Comparison of ENCODE assay signal across 8 cellular contexts in genomic region chr6:44263357-44264100, GRCh38. TPM values are rescaled to one million over a fixed set of nuclear protein-coding genes. Genes with fewer than 3 reads are reported as not detected.
DNase-seq lines count a peak whose midpoint lies in the region; ATAC-seq and TF ChIP-seq lines count a peak whose summit lies in the region.

No MANE protein-coding gene starts in this region.

- H3K4me1 ChIP-seq in GM23338 (ENCODE audit: insufficient read depth): peaks cover 21% of the 10 kb centered on the region

- DNase-seq in Ammon's horn (ENCODE audit: low spot score) (peak; percentile 50), GM23338 (ENCODE audit: low spot score) (peak; percentile 49), DMS79 treated with DMSO at 0.1 percent for 48 hours (lab: John Stamatoyannopoulos, UW) (no peak), OCI-M2 (lab: John Stamatoyannopoulos, UW; ENCODE audit: unreplicated experiment) (no peak)
- peak; percentile 45 for DNase-seq in activated CD4-positive, alpha-beta memory T cell treated with anti-CD3 and anti-CD28 coated beads, Interleukin-2, amount 10 ng/mL, durations not matched to agents 7 days and 5 days
- peak in 1 of 2 donors; percentile 76 for DNase-seq in stimulated activated effector memory CD8-positive, alpha-beta T cell treated with anti-CD3 and anti-CD28 coated beads, Interleukin-12 subunit alpha, Interleukin-12 subunit beta, amount 100 ng/mL, for 72 hours (ENCODE audit: low spot score in 2 of 2)

- H3K27ac ChIP-seq in GM23338 (ENCODE audit: low read depth): no peak overlapping the region

- peaks cover 6% of the 10 kb centered on the region; the same call in 1 of the 2 replicates for H4K20me1 ChIP-seq in GM23338 (replicated peaks; ENCODE audit: insufficient read depth)

- CTCF ChIA-PET in activated CD4-positive, alpha-beta memory T cell treated with anti-CD3 and anti-CD28 coated beads, Interleukin-2, amount 10 ng/mL, durations not matched to agents 7 days and 5 days (lab: Charles Lee): interaction anchor here (1.1 to 2.1 kb wide), 5 partner anchors 8 to 72 kb away, joined by 3 to 9 read pairs (median 6); partner anchors contain the start of gene AARS2

- H3K9me3 Mint-ChIP-seq in GM23338: no peaks in the 10 kb centered on the region
- H3K9me3 Mint-ChIP-seq in activated CD4-positive, alpha-beta memory T cell treated with anti-CD3 and anti-CD28 coated beads, Interleukin-2, amount 10 ng/mL, durations not matched to agents 7 days and 5 days: no peaks in the 10 kb centered on the region
- no peaks in the 10 kb centered on the region for H3K9me3 Mint-ChIP-seq in stimulated activated effector memory CD8-positive, alpha-beta T cell treated with anti-CD3 and anti-CD28 coated beads, Interleukin-12 subunit alpha, Interleukin-12 subunit beta, amount 100 ng/mL, for 72 hours

- peaks cover 16% of the 10 kb centered on the region for H3K36me3 Mint-ChIP-seq in GM23338 (ENCODE audit: low read depth)
- H3K36me3 Mint-ChIP-seq in activated CD4-positive, alpha-beta memory T cell treated with anti-CD3 and anti-CD28 coated beads, Interleukin-2, amount 10 ng/mL, durations not matched to agents 7 days and 5 days (ENCODE audit: low read depth): peaks cover 38% of the 10 kb centered on the region
- peaks cover 68% of the 10 kb centered on the region for H3K36me3 Mint-ChIP-seq in stimulated activated effector memory CD8-positive, alpha-beta T cell treated with anti-CD3 and anti-CD28 coated beads, Interleukin-12 subunit alpha, Interleukin-12 subunit beta, amount 100 ng/mL, for 72 hours

- peak overlapping the region; percentile 98 for H3K4me2 ChIP-seq in GM23338

- peak overlapping the region; percentile 86 for H3K4me3 Mint-ChIP-seq in GM23338
- peak overlapping the region; percentile 97 for H3K4me3 Mint-ChIP-seq in activated CD4-positive, alpha-beta memory T cell treated with anti-CD3 and anti-CD28 coated beads, Interleukin-2, amount 10 ng/mL, durations not matched to agents 7 days and 5 days
- peak overlapping the region; percentile 98 for H3K4me3 Mint-ChIP-seq in stimulated activated effector memory CD8-positive, alpha-beta T cell treated with anti-CD3 and anti-CD28 coated beads, Interleukin-12 subunit alpha, Interleukin-12 subunit beta, amount 100 ng/mL, for 72 hours

- peaks cover 40% of the 10 kb centered on the region for H3K4me1 Mint-ChIP-seq in GM23338
- peaks cover 46% of the 10 kb centered on the region for H3K4me1 Mint-ChIP-seq in activated CD4-positive, alpha-beta memory T cell treated with anti-CD3 and anti-CD28 coated beads, Interleukin-2, amount 10 ng/mL, durations not matched to agents 7 days and 5 days
- peaks cover 63% of the 10 kb centered on the region for H3K4me1 Mint-ChIP-seq in stimulated activated effector memory CD8-positive, alpha-beta T cell treated with anti-CD3 and anti-CD28 coated beads, Interleukin-12 subunit alpha, Interleukin-12 subunit beta, amount 100 ng/mL, for 72 hours

- no peaks in the 10 kb centered on the region for H3K9me2 ChIP-seq in GM23338 (ENCODE audit: insufficient read depth)

- no peak overlapping the region for H2AFZ ChIP-seq in GM23338

- TF ChIP-seq CTCF in GM23338 (conservative IDR thresholded peaks at IDR 0.05; ENCODE audit: low read depth in 2 of 2): no peak

- peaks cover 26% of the 10 kb centered on the region for H3K27me3 Mint-ChIP-seq in GM23338 (ENCODE audit: insufficient read depth, low read depth, poor library complexity)
- H3K27me3 Mint-ChIP-seq in activated CD4-positive, alpha-beta memory T cell treated with anti-CD3 and anti-CD28 coated beads, Interleukin-2, amount 10 ng/mL, durations not matched to agents 7 days and 5 days: peaks cover 7% of the 10 kb centered on the region

- H3K36me3 ChIP-seq in GM23338 (ENCODE audit: insufficient read depth): no peaks in the 10 kb centered on the region

- peak; percentile 20 for ATAC-seq in GM23338
- ATAC-seq in stimulated activated effector memory CD8-positive, alpha-beta T cell treated with anti-CD3 and anti-CD28 coated beads, Interleukin-12 subunit alpha, Interleukin-12 subunit beta, amount 100 ng/mL, for 72 hours: peak; percentile 52
- ATAC-seq in esophagus mucosa: no peak

- peak overlapping the region; percentile 88 for H3K4me3 ChIP-seq in GM23338
- H3K4me3 ChIP-seq in iPS-18c (ENCODE audit: insufficient read depth, low read depth, low read length): peak overlapping the region; percentile 90

- H3K27me3 ChIP-seq in GM23338 (ENCODE audit: insufficient read depth): peaks cover 5% of the 10 kb centered on the region; the same call in 1 of the 2 replicates

- H3K27ac Mint-ChIP-seq in GM23338: peak overlapping the region; percentile 85; the same call in 1 of the 2 replicates
- H3K27ac Mint-ChIP-seq in activated CD4-positive, alpha-beta memory T cell treated with anti-CD3 and anti-CD28 coated beads, Interleukin-2, amount 10 ng/mL, durations not matched to agents 7 days and 5 days: peak overlapping the region; percentile 94
- peak overlapping the region; percentile 98 for H3K27ac Mint-ChIP-seq in stimulated activated effector memory CD8-positive, alpha-beta T cell treated with anti-CD3 and anti-CD28 coated beads, Interleukin-12 subunit alpha, Interleukin-12 subunit beta, amount 100 ng/mL, for 72 hours

- POLR2A ChIA-PET in activated CD4-positive, alpha-beta memory T cell treated with anti-CD3 and anti-CD28 coated beads, Interleukin-2, amount 10 ng/mL, durations not matched to agents 7 days and 5 days (lab: Charles Lee): interaction anchor here (1.2 to 8.1 kb wide), 4 partner anchors 10 to 39 kb away, joined by 3 to 110 read pairs (median 35); partner anchors contain the start of gene HSP90AB1

- 0 out of 2 replicates have a peak, but pooled peaks cover 8% of the 10 kb centered on the region for H3F3A ChIP-seq in GM23338 (replicated peaks; ENCODE audit: low read depth)

- peaks cover 9% of the 10 kb centered on the region; the same call in 1 of the 2 replicates for H3K79me2 ChIP-seq in GM23338 (replicated peaks; ENCODE audit: insufficient read depth)

- no peaks in the 10 kb centered on the region for H3K9me3 ChIP-seq in iPS-18c (ENCODE audit: control insufficient read depth, insufficient read depth, low read length)

TF ChIP-seq in GM23338, 12 proteins besides CTCF, POLR2A, EP300 and RAD21:
- no peak for TF ChIP-seq JUNB (IDR thresholded peaks at IDR 0.05; ENCODE audit: unreplicated experiment)
- TF ChIP-seq, protein P1, sequence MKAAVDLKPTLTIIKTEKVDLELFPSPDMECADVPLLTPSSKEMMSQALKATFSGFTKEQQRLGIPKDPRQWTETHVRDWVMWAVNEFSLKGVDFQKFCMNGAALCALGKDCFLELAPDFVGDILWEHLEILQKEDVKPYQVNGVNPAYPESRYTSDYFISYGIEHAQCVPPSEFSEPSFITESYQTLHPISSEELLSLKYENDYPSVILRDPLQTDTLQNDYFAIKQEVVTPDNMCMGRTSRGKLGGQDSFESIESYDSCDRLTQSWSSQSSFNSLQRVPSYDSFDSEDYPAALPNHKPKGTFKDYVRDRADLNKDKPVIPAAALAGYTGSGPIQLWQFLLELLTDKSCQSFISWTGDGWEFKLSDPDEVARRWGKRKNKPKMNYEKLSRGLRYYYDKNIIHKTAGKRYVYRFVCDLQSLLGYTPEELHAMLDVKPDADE (IDR thresholded peaks at IDR 0.05): 0 out of 2 replicates have a peak, but pooled peaks have one; percentile 27

RNA-seq across cellular contexts. Expression of gene NFKBIE, which starts 1.8 kb away (rescaled TPM):
- 19.8 and 25.9 TPM in 2 replicates for total RNA-seq in GM23338 (2014; rRNA removed; shearing (Covaris generic))
- 12.8 and 14.6 TPM in 2 replicates for polyA plus RNA-seq in GM23338 (2016; fragmentation: Nextera tagmentation; extraction: Ambion mirVana)
- 10 to 100 TPM; 20.8 to 21.7 TPM for total RNA-seq in activated CD4-positive, alpha-beta memory T cell treated with anti-CD3 and anti-CD28 coated beads, Interleukin-2, amount 10 ng/mL, durations not matched to agents 7 days and 5 days
- 2.8 TPM for total RNA-seq in esophagus mucosa

RNA-seq across cellular contexts. Expression of gene SLC35B2, which starts 6.2 kb away (rescaled TPM):
- total RNA-seq in GM23338 (2014; rRNA removed; shearing (Covaris generic)): 30.5 and 30.9 TPM in 2 replicates
- polyA plus RNA-seq in GM23338 (2016; fragmentation: Nextera tagmentation; extraction: Ambion mirVana): 14.0 and 14.7 TPM in 2 replicates
- total RNA-seq in activated CD4-positive, alpha-beta memory T cell treated with anti-CD3 and anti-CD28 coated beads, Interleukin-2, amount 10 ng/mL, durations not matched to agents 7 days and 5 days: 10 to 100 TPM; 35.8 to 37.2 TPM
- 15.7 TPM for total RNA-seq in esophagus mucosa

RNA-seq across cellular contexts. Expression of gene TMEM151B, which starts 6.7 kb away (rescaled TPM):
- total RNA-seq in GM23338 (2014; rRNA removed; shearing (Covaris generic)): 11.5 and 14.6 TPM in 2 replicates
- polyA plus RNA-seq in GM23338 (2016; fragmentation: Nextera tagmentation; extraction: Ambion mirVana): 0.91 and 1.5 TPM in 2 replicates
- total RNA-seq in activated CD4-positive, alpha-beta memory T cell treated with anti-CD3 and anti-CD28 coated beads, Interleukin-2, amount 10 ng/mL, durations not matched to agents 7 days and 5 days: not detected
- not detected for total RNA-seq in esophagus mucosa

RNA-seq across cellular contexts. Expression of gene HSP90AB1, which starts 16.6 kb away (rescaled TPM):
- total RNA-seq in GM23338 (2014; rRNA removed; shearing (Covaris generic)): 2,361 and 2,444 TPM in 2 replicates
- polyA plus RNA-seq in GM23338 (2016; fragmentation: Nextera tagmentation; extraction: Ambion mirVana): 1,345 and 1,425 TPM in 2 replicates
- 100 to 1,000 TPM; 478 to 479 TPM for total RNA-seq in activated CD4-positive, alpha-beta memory T cell treated with anti-CD3 and anti-CD28 coated beads, Interleukin-2, amount 10 ng/mL, durations not matched to agents 7 days and 5 days
- total RNA-seq in esophagus mucosa: 412 TPM

RNA-seq across cellular contexts. Expression of gene SLC29A1, which starts 40.1 kb away (rescaled TPM):
- total RNA-seq in GM23338 (2014; rRNA removed; shearing (Covaris generic)): 149 and 169 TPM in 2 replicates
- polyA plus RNA-seq in GM23338 (2016; fragmentation: Nextera tagmentation; extraction: Ambion mirVana): 67.6 and 73.1 TPM in 2 replicates
- total RNA-seq in activated CD4-positive, alpha-beta memory T cell treated with anti-CD3 and anti-CD28 coated beads, Interleukin-2, amount 10 ng/mL, durations not matched to agents 7 days and 5 days: 10 to 100 TPM; 24.8 to 25.4 TPM
- 12.8 TPM for total RNA-seq in esophagus mucosa

Comparison
In these comparisons a context has a peak if more than half of its experiments do, and no peak if none do; other contexts are left out.
1. DNase-seq: peak in Ammon's horn (single experiment), GM23338 (single experiment) and activated CD4-positive, alpha-beta memory T cell treated with anti-CD3 and anti-CD28 coated beads, Interleukin-2, amount 10 ng/mL, durations not matched to agents 7 days and 5 days (single experiment); none in DMS79 treated with DMSO at 0.1 percent for 48 hours (single experiment) and OCI-M2 (single experiment).
2. RNA of gene TMEM151B, which starts 6.7 kb away (total RNA-seq): 11.5 to 14.6 TPM in GM23338; not detected in activated CD4-positive, alpha-beta memory T cell treated with anti-CD3 and anti-CD28 coated beads, Interleukin-2, amount 10 ng/mL, durations not matched to agents 7 days and 5 days and not detected in esophagus mucosa (single experiment); every median in the first group is over 10 times any median in the second.
3. Peak in every context shown above with its lines, with median percentiles within 50 percentile points of each other: H3K27ac Mint-ChIP-seq and H3K4me3 Mint-ChIP-seq.